2 cellular contexts compared by ENCODE assay signal in the genomic region with DNA sequence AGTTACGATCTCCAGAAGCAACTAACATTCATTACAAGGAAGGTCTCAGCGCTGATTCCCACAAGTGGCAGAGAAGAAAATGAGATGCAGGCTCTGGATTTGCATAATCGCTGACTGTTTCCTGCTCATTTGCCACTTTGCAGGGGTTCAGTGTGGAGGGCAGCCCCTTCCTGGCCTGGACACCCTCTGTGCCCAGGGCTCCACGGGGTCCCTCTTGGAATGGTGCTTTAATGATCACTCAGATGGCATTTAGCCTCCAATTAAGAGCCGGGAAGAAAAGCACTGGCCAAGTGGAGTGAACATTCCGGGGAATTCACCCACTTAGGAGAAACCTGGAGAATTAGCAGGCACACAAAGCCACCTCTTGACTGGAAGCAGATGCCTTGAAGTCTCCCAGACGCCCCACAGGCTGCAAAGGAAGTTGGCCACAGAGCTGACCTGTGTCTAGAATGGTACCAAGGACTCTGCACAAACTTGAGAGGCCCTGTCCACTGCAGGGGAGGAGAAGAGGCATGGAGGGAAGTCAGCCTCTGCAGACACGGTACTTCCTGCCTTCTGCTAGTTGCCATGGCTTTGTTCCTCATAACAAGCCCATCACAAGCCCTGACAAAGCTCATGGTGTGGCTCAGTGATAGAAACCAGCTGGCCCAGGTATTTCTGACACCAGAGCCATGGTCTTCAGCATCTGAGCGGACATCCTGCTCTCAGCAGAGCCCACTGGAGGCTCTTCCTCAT.
TF ChIP-seq lines count a peak whose summit lies in the region.

No MANE protein-coding gene starts in this region.

TF ChIP-seq in GM23338, 12 proteins besides CTCF, POLR2A, EP300 and RAD21 (continues in another document):
- TF ChIP-seq ZNF114 (CRISPR knock-in tag; IDR thresholded peaks at IDR 0.05) (no peak), POLR2AphosphoS5 (IDR thresholded peaks at IDR 0.05; ENCODE audit: low read depth) (no peak), CREB1 (CRISPR knock-in tag; IDR thresholded peaks at IDR 0.05; ENCODE audit: low read depth) (no peak), ZNF331 (CRISPR knock-in tag; IDR thresholded peaks at IDR 0.05; ENCODE audit: low read depth) (no peak), NANOG (IDR thresholded peaks at IDR 0.05; ENCODE audit: borderline replicate concordance) (no peak), EZH2 (IDR thresholded peaks at IDR 0.05; ENCODE audit: low read depth, unreplicated experiment) (no peak), EZH2phosphoT487 (IDR thresholded peaks at IDR 0.05; ENCODE audit: unreplicated experiment) (no peak), STAT1 (IDR thresholded peaks at IDR 0.05; ENCODE audit: unreplicated experiment) (no peak)
- TF ChIP-seq, protein P1, sequence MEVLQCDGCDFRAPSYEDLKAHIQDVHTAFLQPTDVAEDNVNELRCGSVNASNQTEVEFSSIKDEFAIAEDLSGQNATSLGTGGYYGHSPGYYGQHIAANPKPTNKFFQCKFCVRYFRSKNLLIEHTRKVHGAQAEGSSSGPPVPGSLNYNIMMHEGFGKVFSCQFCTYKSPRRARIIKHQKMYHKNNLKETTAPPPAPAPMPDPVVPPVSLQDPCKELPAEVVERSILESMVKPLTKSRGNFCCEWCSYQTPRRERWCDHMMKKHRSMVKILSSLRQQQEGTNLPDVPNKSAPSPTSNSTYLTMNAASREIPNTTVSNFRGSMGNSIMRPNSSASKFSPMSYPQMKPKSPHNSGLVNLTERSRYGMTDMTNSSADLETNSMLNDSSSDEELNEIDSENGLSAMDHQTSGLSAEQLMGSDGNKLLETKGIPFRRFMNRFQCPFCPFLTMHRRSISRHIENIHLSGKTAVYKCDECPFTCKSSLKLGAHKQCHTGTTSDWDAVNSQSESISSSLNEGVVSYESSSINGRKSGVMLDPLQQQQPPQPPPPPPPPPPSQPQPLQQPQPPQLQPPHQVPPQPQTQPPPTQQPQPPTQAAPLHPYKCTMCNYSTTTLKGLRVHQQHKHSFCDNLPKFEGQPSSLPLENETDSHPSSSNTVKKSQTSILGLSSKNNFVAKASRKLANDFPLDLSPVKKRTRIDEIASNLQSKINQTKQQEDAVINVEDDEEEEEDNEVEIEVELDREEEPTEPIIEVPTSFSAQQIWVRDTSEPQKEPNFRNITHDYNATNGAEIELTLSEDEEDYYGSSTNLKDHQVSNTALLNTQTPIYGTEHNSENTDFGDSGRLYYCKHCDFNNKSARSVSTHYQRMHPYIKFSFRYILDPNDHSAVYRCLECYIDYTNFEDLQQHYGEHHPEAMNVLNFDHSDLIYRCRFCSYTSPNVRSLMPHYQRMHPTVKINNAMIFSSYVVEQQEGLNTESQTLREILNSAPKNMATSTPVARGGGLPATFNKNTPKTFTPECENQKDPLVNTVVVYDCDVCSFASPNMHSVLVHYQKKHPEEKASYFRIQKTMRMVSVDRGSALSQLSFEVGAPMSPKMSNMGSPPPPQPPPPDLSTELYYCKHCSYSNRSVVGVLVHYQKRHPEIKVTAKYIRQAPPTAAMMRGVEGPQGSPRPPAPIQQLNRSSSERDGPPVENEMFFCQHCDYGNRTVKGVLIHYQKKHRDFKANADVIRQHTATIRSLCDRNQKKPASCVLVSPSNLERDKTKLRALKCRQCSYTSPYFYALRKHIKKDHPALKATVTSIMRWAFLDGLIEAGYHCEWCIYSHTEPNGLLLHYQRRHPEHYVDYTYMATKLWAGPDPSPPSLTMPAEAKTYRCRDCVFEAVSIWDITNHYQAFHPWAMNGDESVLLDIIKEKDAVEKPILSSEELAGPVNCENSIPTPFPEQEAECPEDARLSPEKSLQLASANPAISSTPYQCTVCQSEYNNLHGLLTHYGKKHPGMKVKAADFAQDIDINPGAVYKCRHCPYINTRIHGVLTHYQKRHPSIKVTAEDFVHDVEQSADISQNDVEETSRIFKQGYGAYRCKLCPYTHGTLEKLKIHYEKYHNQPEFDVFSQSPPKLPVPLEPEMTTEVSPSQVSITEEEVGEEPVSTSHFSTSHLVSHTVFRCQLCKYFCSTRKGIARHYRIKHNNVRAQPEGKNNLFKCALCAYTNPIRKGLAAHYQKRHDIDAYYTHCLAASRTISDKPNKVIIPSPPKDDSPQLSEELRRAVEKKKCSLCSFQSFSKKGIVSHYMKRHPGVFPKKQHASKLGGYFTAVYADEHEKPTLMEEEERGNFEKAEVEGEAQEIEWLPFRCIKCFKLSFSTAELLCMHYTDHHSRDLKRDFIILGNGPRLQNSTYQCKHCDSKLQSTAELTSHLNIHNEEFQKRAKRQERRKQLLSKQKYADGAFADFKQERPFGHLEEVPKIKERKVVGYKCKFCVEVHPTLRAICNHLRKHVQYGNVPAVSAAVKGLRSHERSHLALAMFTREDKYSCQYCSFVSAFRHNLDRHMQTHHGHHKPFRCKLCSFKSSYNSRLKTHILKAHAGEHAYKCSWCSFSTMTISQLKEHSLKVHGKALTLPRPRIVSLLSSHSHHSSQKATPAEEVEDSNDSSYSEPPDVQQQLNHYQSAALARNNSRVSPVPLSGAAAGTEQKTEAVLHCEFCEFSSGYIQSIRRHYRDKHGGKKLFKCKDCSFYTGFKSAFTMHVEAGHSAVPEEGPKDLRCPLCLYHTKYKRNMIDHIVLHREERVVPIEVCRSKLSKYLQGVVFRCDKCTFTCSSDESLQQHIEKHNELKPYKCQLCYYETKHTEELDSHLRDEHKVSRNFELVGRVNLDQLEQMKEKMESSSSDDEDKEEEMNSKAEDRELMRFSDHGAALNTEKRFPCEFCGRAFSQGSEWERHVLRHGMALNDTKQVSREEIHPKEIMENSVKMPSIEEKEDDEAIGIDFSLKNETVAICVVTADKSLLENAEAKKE (CRISPR knock-in tag; IDR thresholded peaks at IDR 0.05), result no peak
- TF ChIP-seq, protein P2, sequence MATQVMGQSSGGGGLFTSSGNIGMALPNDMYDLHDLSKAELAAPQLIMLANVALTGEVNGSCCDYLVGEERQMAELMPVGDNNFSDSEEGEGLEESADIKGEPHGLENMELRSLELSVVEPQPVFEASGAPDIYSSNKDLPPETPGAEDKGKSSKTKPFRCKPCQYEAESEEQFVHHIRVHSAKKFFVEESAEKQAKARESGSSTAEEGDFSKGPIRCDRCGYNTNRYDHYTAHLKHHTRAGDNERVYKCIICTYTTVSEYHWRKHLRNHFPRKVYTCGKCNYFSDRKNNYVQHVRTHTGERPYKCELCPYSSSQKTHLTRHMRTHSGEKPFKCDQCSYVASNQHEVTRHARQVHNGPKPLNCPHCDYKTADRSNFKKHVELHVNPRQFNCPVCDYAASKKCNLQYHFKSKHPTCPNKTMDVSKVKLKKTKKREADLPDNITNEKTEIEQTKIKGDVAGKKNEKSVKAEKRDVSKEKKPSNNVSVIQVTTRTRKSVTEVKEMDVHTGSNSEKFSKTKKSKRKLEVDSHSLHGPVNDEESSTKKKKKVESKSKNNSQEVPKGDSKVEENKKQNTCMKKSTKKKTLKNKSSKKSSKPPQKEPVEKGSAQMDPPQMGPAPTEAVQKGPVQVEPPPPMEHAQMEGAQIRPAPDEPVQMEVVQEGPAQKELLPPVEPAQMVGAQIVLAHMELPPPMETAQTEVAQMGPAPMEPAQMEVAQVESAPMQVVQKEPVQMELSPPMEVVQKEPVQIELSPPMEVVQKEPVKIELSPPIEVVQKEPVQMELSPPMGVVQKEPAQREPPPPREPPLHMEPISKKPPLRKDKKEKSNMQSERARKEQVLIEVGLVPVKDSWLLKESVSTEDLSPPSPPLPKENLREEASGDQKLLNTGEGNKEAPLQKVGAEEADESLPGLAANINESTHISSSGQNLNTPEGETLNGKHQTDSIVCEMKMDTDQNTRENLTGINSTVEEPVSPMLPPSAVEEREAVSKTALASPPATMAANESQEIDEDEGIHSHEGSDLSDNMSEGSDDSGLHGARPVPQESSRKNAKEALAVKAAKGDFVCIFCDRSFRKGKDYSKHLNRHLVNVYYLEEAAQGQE (IDR thresholded peaks at IDR 0.05; ENCODE audit: unreplicated experiment), result no peak

TF ChIP-seq in H1, 55 proteins besides CTCF, POLR2A, EP300 and RAD21:
- TF ChIP-seq KDM4A (IDR thresholded peaks at IDR 0.05; ENCODE audit: low read depth, low read length, severe bottlenecking), result no peak
- TF ChIP-seq CHD2 (IDR thresholded peaks at IDR 0.05; ENCODE audit: low read length), result no peak
- no peak for TF ChIP-seq TAF7 (optimal IDR thresholded peaks at IDR 0.05; ENCODE audit: borderline replicate concordance, low read depth, low read length)
- no peak for TF ChIP-seq SIN3A (conservative IDR thresholded peaks at IDR 0.05 in 1 of 2, IDR thresholded peaks at IDR 0.05 in 1 of 2; ENCODE audit: low read depth in 1 of 2, low read length in 2 of 2)
- TF ChIP-seq ZNF274 (IDR thresholded peaks at IDR 0.05; ENCODE audit: borderline replicate concordance, extremely low read depth, low read length), result no peak
- TF ChIP-seq KDM5A (IDR thresholded peaks at IDR 0.05; ENCODE audit: low read length), result no peak
- TF ChIP-seq, protein P3, sequence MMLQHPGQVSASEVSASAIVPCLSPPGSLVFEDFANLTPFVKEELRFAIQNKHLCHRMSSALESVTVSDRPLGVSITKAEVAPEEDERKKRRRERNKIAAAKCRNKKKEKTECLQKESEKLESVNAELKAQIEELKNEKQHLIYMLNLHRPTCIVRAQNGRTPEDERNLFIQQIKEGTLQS (IDR thresholded peaks at IDR 0.05; ENCODE audit: insufficient read depth, low read depth, low read length), result no peak
- TF ChIP-seq, protein P4, sequence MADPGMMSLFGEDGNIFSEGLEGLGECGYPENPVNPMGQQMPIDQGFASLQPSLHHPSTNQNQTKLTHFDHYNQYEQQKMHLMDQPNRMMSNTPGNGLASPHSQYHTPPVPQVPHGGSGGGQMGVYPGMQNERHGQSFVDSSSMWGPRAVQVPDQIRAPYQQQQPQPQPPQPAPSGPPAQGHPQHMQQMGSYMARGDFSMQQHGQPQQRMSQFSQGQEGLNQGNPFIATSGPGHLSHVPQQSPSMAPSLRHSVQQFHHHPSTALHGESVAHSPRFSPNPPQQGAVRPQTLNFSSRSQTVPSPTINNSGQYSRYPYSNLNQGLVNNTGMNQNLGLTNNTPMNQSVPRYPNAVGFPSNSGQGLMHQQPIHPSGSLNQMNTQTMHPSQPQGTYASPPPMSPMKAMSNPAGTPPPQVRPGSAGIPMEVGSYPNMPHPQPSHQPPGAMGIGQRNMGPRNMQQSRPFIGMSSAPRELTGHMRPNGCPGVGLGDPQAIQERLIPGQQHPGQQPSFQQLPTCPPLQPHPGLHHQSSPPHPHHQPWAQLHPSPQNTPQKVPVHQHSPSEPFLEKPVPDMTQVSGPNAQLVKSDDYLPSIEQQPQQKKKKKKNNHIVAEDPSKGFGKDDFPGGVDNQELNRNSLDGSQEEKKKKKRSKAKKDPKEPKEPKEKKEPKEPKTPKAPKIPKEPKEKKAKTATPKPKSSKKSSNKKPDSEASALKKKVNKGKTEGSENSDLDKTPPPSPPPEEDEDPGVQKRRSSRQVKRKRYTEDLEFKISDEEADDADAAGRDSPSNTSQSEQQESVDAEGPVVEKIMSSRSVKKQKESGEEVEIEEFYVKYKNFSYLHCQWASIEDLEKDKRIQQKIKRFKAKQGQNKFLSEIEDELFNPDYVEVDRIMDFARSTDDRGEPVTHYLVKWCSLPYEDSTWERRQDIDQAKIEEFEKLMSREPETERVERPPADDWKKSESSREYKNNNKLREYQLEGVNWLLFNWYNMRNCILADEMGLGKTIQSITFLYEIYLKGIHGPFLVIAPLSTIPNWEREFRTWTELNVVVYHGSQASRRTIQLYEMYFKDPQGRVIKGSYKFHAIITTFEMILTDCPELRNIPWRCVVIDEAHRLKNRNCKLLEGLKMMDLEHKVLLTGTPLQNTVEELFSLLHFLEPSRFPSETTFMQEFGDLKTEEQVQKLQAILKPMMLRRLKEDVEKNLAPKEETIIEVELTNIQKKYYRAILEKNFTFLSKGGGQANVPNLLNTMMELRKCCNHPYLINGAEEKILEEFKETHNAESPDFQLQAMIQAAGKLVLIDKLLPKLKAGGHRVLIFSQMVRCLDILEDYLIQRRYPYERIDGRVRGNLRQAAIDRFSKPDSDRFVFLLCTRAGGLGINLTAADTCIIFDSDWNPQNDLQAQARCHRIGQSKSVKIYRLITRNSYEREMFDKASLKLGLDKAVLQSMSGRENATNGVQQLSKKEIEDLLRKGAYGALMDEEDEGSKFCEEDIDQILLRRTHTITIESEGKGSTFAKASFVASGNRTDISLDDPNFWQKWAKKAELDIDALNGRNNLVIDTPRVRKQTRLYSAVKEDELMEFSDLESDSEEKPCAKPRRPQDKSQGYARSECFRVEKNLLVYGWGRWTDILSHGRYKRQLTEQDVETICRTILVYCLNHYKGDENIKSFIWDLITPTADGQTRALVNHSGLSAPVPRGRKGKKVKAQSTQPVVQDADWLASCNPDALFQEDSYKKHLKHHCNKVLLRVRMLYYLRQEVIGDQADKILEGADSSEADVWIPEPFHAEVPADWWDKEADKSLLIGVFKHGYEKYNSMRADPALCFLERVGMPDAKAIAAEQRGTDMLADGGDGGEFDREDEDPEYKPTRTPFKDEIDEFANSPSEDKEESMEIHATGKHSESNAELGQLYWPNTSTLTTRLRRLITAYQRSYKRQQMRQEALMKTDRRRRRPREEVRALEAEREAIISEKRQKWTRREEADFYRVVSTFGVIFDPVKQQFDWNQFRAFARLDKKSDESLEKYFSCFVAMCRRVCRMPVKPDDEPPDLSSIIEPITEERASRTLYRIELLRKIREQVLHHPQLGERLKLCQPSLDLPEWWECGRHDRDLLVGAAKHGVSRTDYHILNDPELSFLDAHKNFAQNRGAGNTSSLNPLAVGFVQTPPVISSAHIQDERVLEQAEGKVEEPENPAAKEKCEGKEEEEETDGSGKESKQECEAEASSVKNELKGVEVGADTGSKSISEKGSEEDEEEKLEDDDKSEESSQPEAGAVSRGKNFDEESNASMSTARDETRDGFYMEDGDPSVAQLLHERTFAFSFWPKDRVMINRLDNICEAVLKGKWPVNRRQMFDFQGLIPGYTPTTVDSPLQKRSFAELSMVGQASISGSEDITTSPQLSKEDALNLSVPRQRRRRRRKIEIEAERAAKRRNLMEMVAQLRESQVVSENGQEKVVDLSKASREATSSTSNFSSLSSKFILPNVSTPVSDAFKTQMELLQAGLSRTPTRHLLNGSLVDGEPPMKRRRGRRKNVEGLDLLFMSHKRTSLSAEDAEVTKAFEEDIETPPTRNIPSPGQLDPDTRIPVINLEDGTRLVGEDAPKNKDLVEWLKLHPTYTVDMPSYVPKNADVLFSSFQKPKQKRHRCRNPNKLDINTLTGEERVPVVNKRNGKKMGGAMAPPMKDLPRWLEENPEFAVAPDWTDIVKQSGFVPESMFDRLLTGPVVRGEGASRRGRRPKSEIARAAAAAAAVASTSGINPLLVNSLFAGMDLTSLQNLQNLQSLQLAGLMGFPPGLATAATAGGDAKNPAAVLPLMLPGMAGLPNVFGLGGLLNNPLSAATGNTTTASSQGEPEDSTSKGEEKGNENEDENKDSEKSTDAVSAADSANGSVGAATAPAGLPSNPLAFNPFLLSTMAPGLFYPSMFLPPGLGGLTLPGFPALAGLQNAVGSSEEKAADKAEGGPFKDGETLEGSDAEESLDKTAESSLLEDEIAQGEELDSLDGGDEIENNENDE (IDR thresholded peaks at IDR 0.05; ENCODE audit: insufficient replicate concordance, low read length), result no peak
- no peak for TF ChIP-seq ASH2L (IDR thresholded peaks at IDR 0.05; ENCODE audit: low read length)
- no peak for TF ChIP-seq EGR1 (IDR thresholded peaks at IDR 0.05; ENCODE audit: borderline replicate concordance, low read depth, low read length)
- TF ChIP-seq SUZ12 (IDR thresholded peaks at IDR 0.05; ENCODE audit: low read length), result no peak
